33 cellular contexts compared by ENCODE assay signal in genomic region chr10:71439670-71440425, GRCh38. TPM values are rescaled to one million over a fixed set of nuclear protein-coding genes. Genes with fewer than 3 reads are reported as not detected.
"Had no signal": no experiment of that assay in that cellular context is flagged by ENCODE, and none has a peak within 500 bp of the region (broad histone marks: within the 10 kb centered on the region; RNA-seq: fewer than 3 reads in every experiment).

No MANE protein-coding gene starts in this region.

- H3K27me3 Mint-ChIP-seq: stimulated activated naive CD8-positive, alpha-beta T cell treated with anti-CD3 and anti-CD28 coated beads, Interleukin-15, amount 100 ng/mL, for 72 hours had no signal

- H3K4me2 ChIP-seq: hepatocyte had no signal

- H3K4me3 Mint-ChIP-seq: dendritic cell treated with granulocyte-macrophage colony-stimulating factor and Interleukin-4, amounts not matched to agents 40 ng/mL and 50 ng/mL, for 4 days; endodermal cell; mesothelial cell of epicardium; naive B cell; natural killer cell treated with Interleukin-12 subunit alpha and Interleukin-12 subunit beta and Interleukin-15 and Interleukin-18, amount 100 ng/mL, for 72 hours; stimulated activated naive CD8-positive, alpha-beta T cell treated with anti-CD3 and anti-CD28 coated beads, Interleukin-15, amount 100 ng/mL, for 72 hours had no signal

- H3K36me3 Mint-ChIP-seq: mesothelial cell of epicardium; naive B cell; natural killer cell treated with Interleukin-12 subunit alpha and Interleukin-12 subunit beta and Interleukin-15 and Interleukin-18, amount 100 ng/mL, for 72 hours had no signal

- H3K36me3 ChIP-seq: colonic mucosa, gastrocnemius medialis, left lung, pancreas, right lobe of liver, suprapubic skin, transverse colon, upper lobe of right lung, uterus had no signal

- H3K9me3 ChIP-seq: colonic mucosa, gastrocnemius medialis, left lung, mucosa of descending colon, pancreas, right lobe of liver, suprapubic skin, transverse colon, upper lobe of right lung, uterus had no signal

- H2AFZ ChIP-seq: hepatocyte had no signal

- H3K79me2 ChIP-seq: hepatocyte had no signal

- H3K4me1 ChIP-seq: colonic mucosa, gastrocnemius medialis, pancreas, right lobe of liver, suprapubic skin, upper lobe of right lung, uterus had no signal

- DNase-seq: colonic mucosa; effector CD8-positive, alpha-beta T cell; foreskin fibroblast; gastrocnemius medialis; head of caudate nucleus; left cardiac atrium; left lung; mesenchymal stem cell; mucosa of descending colon; naive B cell; occipital lobe; right lobe of liver; small intestine; stimulated activated CD4-positive, alpha-beta T cell treated with anti-CD3 and anti-CD28 coated beads, Interleukin-12 subunit alpha, Interleukin-12 subunit beta, amount 100 ng/mL, for 4 hours; stimulated activated CD4-positive, alpha-beta T cell treated with anti-CD3 and anti-CD28 coated beads, Interleukin-1b, Interleukin-23, amount 100 ng/mL, for 48 hours; stimulated activated CD4-positive, alpha-beta T cell treated with anti-CD3 and anti-CD28 coated beads, Interleukin-4, amount 100 ng/mL, for 1 hour; stimulated activated CD8-positive, alpha-beta memory T cell treated with anti-CD3 and anti-CD28 coated beads, Interleukin-4, amount 100 ng/mL, for 48 hours; stimulated activated naive CD4-positive, alpha-beta T cell; stimulated activated naive CD8-positive, alpha-beta T cell treated with anti-CD3 and anti-CD28 coated beads, Interleukin-15, amount 100 ng/mL, for 72 hours; transverse colon; uterus had no signal

- H3K9me3 Mint-ChIP-seq: dendritic cell treated with granulocyte-macrophage colony-stimulating factor and Interleukin-4, amounts not matched to agents 40 ng/mL and 50 ng/mL, for 4 days; endodermal cell; mesothelial cell of epicardium; naive B cell; natural killer cell treated with Interleukin-12 subunit alpha and Interleukin-12 subunit beta and Interleukin-15 and Interleukin-18, amount 100 ng/mL, for 72 hours; stimulated activated naive CD8-positive, alpha-beta T cell treated with anti-CD3 and anti-CD28 coated beads, Interleukin-15, amount 100 ng/mL, for 72 hours had no signal

- ATAC-seq: esophagus mucosa; gastrocnemius medialis; left lung; mucosa of descending colon; natural killer cell treated with Interleukin-12 subunit alpha and Interleukin-12 subunit beta and Interleukin-15 and Interleukin-18, amount 100 ng/mL, for 72 hours; pancreas; stimulated activated naive CD8-positive, alpha-beta T cell treated with anti-CD3 and anti-CD28 coated beads, Interleukin-15, amount 100 ng/mL, for 72 hours; upper lobe of right lung had no signal

- H3K27ac Mint-ChIP-seq: dendritic cell treated with granulocyte-macrophage colony-stimulating factor and Interleukin-4, amounts not matched to agents 40 ng/mL and 50 ng/mL, for 4 days; endodermal cell; mesothelial cell of epicardium; natural killer cell treated with Interleukin-12 subunit alpha and Interleukin-12 subunit beta and Interleukin-15 and Interleukin-18, amount 100 ng/mL, for 72 hours; stimulated activated naive CD8-positive, alpha-beta T cell treated with anti-CD3 and anti-CD28 coated beads, Interleukin-15, amount 100 ng/mL, for 72 hours had no signal

- H3K4me1 Mint-ChIP-seq: endodermal cell; naive B cell; stimulated activated naive CD8-positive, alpha-beta T cell treated with anti-CD3 and anti-CD28 coated beads, Interleukin-15, amount 100 ng/mL, for 72 hours had no signal

- H3K27ac ChIP-seq: colonic mucosa, epithelial cell of prostate, gastrocnemius medialis, hepatocyte, left lung, pancreas, right lobe of liver, suprapubic skin, transverse colon, upper lobe of right lung, uterus had no signal

- H3K4me3 ChIP-seq: colonic mucosa, gastrocnemius medialis, hepatocyte, left lung, mucosa of descending colon, pancreas, right lobe of liver, suprapubic skin, transverse colon, upper lobe of right lung, uterus had no signal

- H3K27me3 ChIP-seq: colonic mucosa, gastrocnemius medialis, hepatocyte, left lung, pancreas, right lobe of liver, suprapubic skin, transverse colon, upper lobe of right lung, uterus had no signal

RNA-seq across cellular contexts. Expression of gene CDH23, which starts 43.1 kb away (rescaled TPM):
- total RNA-seq: glomerular endothelial cell, lung microvascular endothelial cell had no signal
